ENCODE assay signal across 9 cellular contexts in genomic region chr17:29251969-29252866, GRCh38. TPM values are rescaled to one million over a fixed set of nuclear protein-coding genes. Genes with fewer than 3 reads are reported as not detected.
DNase-seq lines count a peak whose midpoint lies in the region; ATAC-seq and TF ChIP-seq lines count a peak whose summit lies in the region.
"Had no signal": no experiment of that assay in that cellular context is flagged by ENCODE, and none has a peak within 500 bp of the region (broad histone marks: within the 10 kb centered on the region; RNA-seq: fewer than 3 reads in every experiment).

No MANE protein-coding gene starts in this region.

- H3K27ac Mint-ChIP-seq in GM23338 = no peak overlapping the region

- H3K4me3 Mint-ChIP-seq in GM23338 = no peak overlapping the region
- H3K4me3 Mint-ChIP-seq: activated T-cell treated with anti-CD3 and anti-CD28 coated beads, Interleukin-2, amount 50 U/mL, for 4 hours had no signal

- no peaks in the 10 kb centered on the region for H3K36me3 Mint-ChIP-seq in GM23338 (ENCODE audit: low read depth)

- H4K20me1 ChIP-seq in GM23338 (replicated peaks; ENCODE audit: insufficient read depth) = peaks cover 18% of the 10 kb centered on the region

- H3K4me3 ChIP-seq in AG09309 (ENCODE audit: control insufficient read depth, low read depth, low read length) (no peak overlapping the region), GM23338 (no peak overlapping the region)

- peak; percentile 35 for TF ChIP-seq CTCF in AG09309 (IDR thresholded peaks at IDR 0.05; ENCODE audit: control insufficient read depth, insufficient read depth, low read depth, low read length, missing control alignments)
- peak; percentile 45 to 68 for TF ChIP-seq CTCF in GM23338 (conservative IDR thresholded peaks at IDR 0.05; ENCODE audit: low read depth in 2 of 2)

- ATAC-seq in GM23338 (peak; percentile 65), HG03469 (IDR thresholded peaks at IDR 0.05; ENCODE audit: unreplicated experiment) (no peak), HG02981 (IDR thresholded peaks at IDR 0.05; ENCODE audit: unreplicated experiment) (no peak)

- H3K9me2 ChIP-seq in GM23338 (ENCODE audit: insufficient read depth) = no peaks in the 10 kb centered on the region; the same call in 1 of the 2 replicates

- H3K27ac ChIP-seq in GM23338 (ENCODE audit: low read depth) = no peak overlapping the region

- DNase-seq in AG09309 (ENCODE audit: low read depth) (no peak), GM23338 (ENCODE audit: low spot score) (peak; percentile 70), SW480 (ENCODE audit: low spot score) (peak; percentile 17), iPS-NIHi7 (ENCODE audit: extremely low spot score) (peak; percentile 47), T-helper 9 cell (no peak), LoVo (ENCODE audit: low spot score) (no peak)
- DNase-seq: activated T-cell treated with anti-CD3 and anti-CD28 coated beads, Interleukin-2, amount 50 U/mL, for 4 hours had no signal

- H2AFZ ChIP-seq in GM23338 = no peak overlapping the region

- no peak overlapping the region for H3K4me2 ChIP-seq in GM23338

- H3K4me1 Mint-ChIP-seq in GM23338 = no peaks in the 10 kb centered on the region

- H3F3A ChIP-seq in GM23338 (replicated peaks; ENCODE audit: low read depth) = peaks cover 3% of the 10 kb centered on the region; the same call in 1 of the 2 replicates

- no peaks in the 10 kb centered on the region for H3K9me3 Mint-ChIP-seq in GM23338
- H3K9me3 Mint-ChIP-seq: activated T-cell treated with anti-CD3 and anti-CD28 coated beads, Interleukin-2, amount 50 U/mL, for 4 hours had no signal

- no peaks in the 10 kb centered on the region for H3K79me2 ChIP-seq in GM23338 (replicated peaks; ENCODE audit: insufficient read depth)

- no peaks in the 10 kb centered on the region for H3K4me1 ChIP-seq in GM23338 (ENCODE audit: insufficient read depth)

- no peaks in the 10 kb centered on the region for H3K27me3 ChIP-seq in GM23338 (ENCODE audit: insufficient read depth)

- peaks cover 3% of the 10 kb centered on the region for H3K27me3 Mint-ChIP-seq in GM23338 (ENCODE audit: insufficient read depth, low read depth, poor library complexity)

- no peaks in the 10 kb centered on the region for H3K36me3 ChIP-seq in GM23338 (ENCODE audit: insufficient read depth)

TF ChIP-seq in GM23338, 12 proteins besides CTCF, POLR2A, EP300 and RAD21:
- TF ChIP-seq EZH2 (IDR thresholded peaks at IDR 0.05; ENCODE audit: low read depth, unreplicated experiment) (no peak), STAT1 (IDR thresholded peaks at IDR 0.05; ENCODE audit: unreplicated experiment) (no peak), ZNF331 (CRISPR knock-in tag; IDR thresholded peaks at IDR 0.05; ENCODE audit: low read depth) (no peak), JUNB (IDR thresholded peaks at IDR 0.05; ENCODE audit: unreplicated experiment) (no peak), POLR2AphosphoS5 (IDR thresholded peaks at IDR 0.05; ENCODE audit: low read depth) (no peak)

RNA-seq across cellular contexts. Expression of gene CRYBA1, which starts 5.6 kb away (rescaled TPM):
- not detected in 2 replicates for total RNA-seq in GM23338 (2014; rRNA removed; shearing (Covaris generic))
- polyA plus RNA-seq in GM23338 (2016; fragmentation: Nextera tagmentation; extraction: Ambion mirVana) = not detected in 2 replicates
- total RNA-seq: activated T-cell treated with anti-CD3 and anti-CD28 coated beads, Interleukin-2, amount 50 U/mL, for 4 hours had no signal

RNA-seq across cellular contexts. Expression of gene NUFIP2, which starts 41.7 kb away (rescaled TPM):
- total RNA-seq in GM23338 (2014; rRNA removed; shearing (Covaris generic)) = 86.2 and 88.5 TPM in 2 replicates
- polyA plus RNA-seq in GM23338 (2016; fragmentation: Nextera tagmentation; extraction: Ambion mirVana) = 20.4 and 22.2 TPM in 2 replicates

Comparison
In these comparisons a context has a peak if more than half of its experiments do, and no peak if none do; other contexts are left out.
1. DNase-seq: peak in GM23338 (single experiment), SW480 (single experiment) and iPS-NIHi7 (single experiment); none in AG09309 (single experiment), T-helper 9 cell (single experiment) and LoVo (single experiment).